Comparison of ENCODE assay signal across 30 cellular contexts in genomic region chr4:32184186-32184585, GRCh38.
"Had no signal": no experiment of that assay in that cellular context is flagged by ENCODE, and none has a peak within 500 bp of the region (broad histone marks: within the 10 kb centered on the region; RNA-seq: fewer than 3 reads in every experiment).

No MANE protein-coding gene starts in this region.

- H3K4me1 ChIP-seq: adrenal gland, body of pancreas, breast epithelium had no signal

- H3K4me3 ChIP-seq: adrenal gland, body of pancreas, breast epithelium had no signal

- H3K36me3 ChIP-seq: adrenal gland, brain microvascular endothelial cell, breast epithelium had no signal

- DNase-seq: activated B cell treated with CpG ODN at 0.5 μM for 24 hours; activated CD4-positive, alpha-beta memory T cell treated with anti-CD3 and anti-CD28 coated beads for 36 hours; activated CD4-positive, alpha-beta T cell treated with anti-CD3 and anti-CD28 coated beads for 4 hours; activated CD4-positive, alpha-beta T cell treated with anti-CD3 and anti-CD28 coated beads, Interleukin-2, amount 10 ng/mL, durations not matched to agents 24 days and 14 days; activated CD4-positive, alpha-beta T cell treated with anti-CD3 and anti-CD28 coated beads, Interleukin-2, amount 50 U/mL, for 1 hour; activated CD4-positive, alpha-beta T cell treated with anti-CD3 and anti-CD28 coated beads, Interleukin-2, amount 50 U/mL, for 4 hours; activated CD4-positive, CD25-positive, alpha-beta regulatory T cell treated with anti-CD3 and anti-CD28 coated beads, Interleukin-2, amount 50 U/mL, for 72 hours; activated CD8-positive, alpha-beta memory T cell treated with anti-CD3 and anti-CD28 coated beads, Interleukin-2, amount 50 U/mL, for 4 hours; activated CD8-positive, alpha-beta T cell treated with anti-CD3 and anti-CD28 coated beads for 36 hours; activated effector memory CD4-positive, alpha-beta T cell treated with anti-CD3 and anti-CD28 coated beads, Interleukin-2, amount 50 U/mL, for 16 hours; activated gamma-delta T cell treated with Interleukin-2 at 50 U/mL for 16 hours; activated naive CD4-positive, alpha-beta T cell; activated naive CD4-positive, alpha-beta T cell treated with anti-CD3 and anti-CD28 coated beads for 36 hours; activated naive CD4-positive, alpha-beta T cell treated with anti-CD3 and anti-CD28 coated beads, Interleukin-2, amount 50 U/mL, for 16 hours; activated naive CD8-positive, alpha-beta T cell treated with anti-CD3 and anti-CD28 coated beads for 36 hours; activated T-cell treated with anti-CD3 and anti-CD28 coated beads for 4 hours; activated T-cell treated with anti-CD3 and anti-CD28 coated beads, Interleukin-2, amount 50 U/mL, for 1 hour; activated T-cell treated with anti-CD3 and anti-CD28 coated beads, Interleukin-2, amount 50 U/mL, for 4 hours; activated T-cell treated with anti-CD3 and anti-CD28 coated beads, Interleukin-2, amount 50 U/mL, for 72 hours; adrenal gland; amniotic stem cell; aorta; body of pancreas; brain microvascular endothelial cell; cerebellar nuclear complex; T-helper 1 cell; T-helper 2 cell; T-helper 9 cell had no signal

- H3K27ac ChIP-seq: adrenal gland, body of pancreas, brain microvascular endothelial cell, breast epithelium, VCaP had no signal

- H3K9me3 ChIP-seq: adrenal gland, body of pancreas, breast epithelium had no signal

- H3K27me3 ChIP-seq: adrenal gland, body of pancreas, brain microvascular endothelial cell, breast epithelium had no signal
